8 cellular contexts compared by ENCODE assay signal in genomic region chr6:26956601-26957184, GRCh38.
DNase-seq lines count a peak whose midpoint lies in the region; TF ChIP-seq lines count a peak whose summit lies in the region.
"Not testable (repeated sequence)": the region's sequence is repeated elsewhere in the genome, so short reads cannot be mapped to it uniquely, and the experiment has no call there.

No MANE protein-coding gene starts in this region.

- H3K4me3 ChIP-seq in esophagus squamous epithelium = peak overlapping the region; percentile 61 to 78 (median 67)

- H3K27me3 ChIP-seq in esophagus squamous epithelium = not testable (repeated sequence)

- TF ChIP-seq CTCF in esophagus squamous epithelium (IDR thresholded peaks at IDR 0.05) (peak in 5 of 6 experiments; percentile 49 to 75 (median 58)), mesothelial cell of epicardium (IDR thresholded peaks at IDR 0.05; ENCODE audit: unreplicated experiment) (peak; percentile 45)

- in situ Hi-C loops in ACHN (cut with HindIII; ENCODE audit: low pct_ligation_motif_present, low pct_unique_long_range_greater_than_20kb, low sequenced_read_pairs) = not testable (repeated sequence)

- not testable (repeated sequence) for H3K9me3 ChIP-seq in esophagus squamous epithelium

- peak overlapping the region; percentile 95 for H3K27ac Mint-ChIP-seq in mesothelial cell of epicardium

- H3K27ac ChIP-seq in esophagus squamous epithelium = peak overlapping the region; percentile 85 to 94 (median 88)

- not testable (repeated sequence) for H3K36me3 Mint-ChIP-seq in mesothelial cell of epicardium

- not testable (repeated sequence) for H3K4me1 Mint-ChIP-seq in mesothelial cell of epicardium

- TF ChIP-seq POLR2A in GM19193 (IDR thresholded peaks at IDR 0.05; ENCODE audit: extremely low read depth, insufficient read depth, insufficient read length) = peak; percentile 44
- TF ChIP-seq POLR2A in esophagus squamous epithelium (IDR thresholded peaks at IDR 0.05) = not testable (repeated sequence)

- not testable (repeated sequence) for H3K27me3 Mint-ChIP-seq in mesothelial cell of epicardium (ENCODE audit: low read depth)

- not testable (repeated sequence) for H3K9me3 Mint-ChIP-seq in mesothelial cell of epicardium

- H3K4me1 ChIP-seq in esophagus squamous epithelium = not testable (repeated sequence)

- intact Hi-C loops in esophagus squamous epithelium (cut with DNase I) = not testable (repeated sequence)

- WGBS in esophagus squamous epithelium, 2 donors = 0 to 6% methylated on average over 2 to 5 of the region's 54 CpGs

- H3K36me3 ChIP-seq in esophagus squamous epithelium = not testable (repeated sequence)

- peak overlapping the region; percentile 88 for H3K4me3 Mint-ChIP-seq in mesothelial cell of epicardium

- DNase-seq in ACHN (peak; percentile 64), NCI-H2029 treated with DMSO at 0.1 percent for 48 hours (lab: John Stamatoyannopoulos, UW) (peak; percentile 26), T follicular helper cell (ENCODE audit: low read depth) (peak; percentile 66), activated gamma-delta T cell (lab: John Stamatoyannopoulos, UW) (peak; percentile 66), esophagus squamous epithelium (lab: John Stamatoyannopoulos, UW) (peak; percentile 15), mesothelial cell of epicardium (ENCODE audit: low spot score in 2 of 2, unreplicated experiment in 2 of 2) (peak; percentile 70 to 90)
- peak; percentile 85 for DNase-seq in stimulated activated CD4-positive, alpha-beta T cell treated with anti-CD3 and anti-CD28 coated beads, Interleukin-1b, Interleukin-23, amount 100 ng/mL, for 48 hours

Comparison
In these comparisons a context has a peak if more than half of its experiments do, and no peak if none do; other contexts are left out.
1. Peak in every context shown above with its lines: DNase-seq, H3K4me3 ChIP-seq and H3K27ac ChIP-seq.
2. DNase-seq: peak in every context shown above with its lines; median percentile 85 in stimulated activated CD4-positive, alpha-beta T cell treated with anti-CD3 and anti-CD28 coated beads, Interleukin-1b, Interleukin-23, amount 100 ng/mL, for 48 hours; 80 in mesothelial cell of epicardium; 66 in T follicular helper cell; 66 in activated gamma-delta T cell; 64 in ACHN; 26 in NCI-H2029 treated with DMSO at 0.1 percent for 48 hours; 15 in esophagus squamous epithelium.